In genomic region chr10:68470300-68470699, GRCh38 we compare ENCODE assay signal across 11 cellular contexts. TPM values are rescaled to one million over a fixed set of nuclear protein-coding genes. Genes with fewer than 3 reads are reported as not detected.
A peak's percentile ranks its signal among the peaks of the same experiment; 100 is the strongest.
DNase-seq lines count a peak whose midpoint lies in the region; ATAC-seq and TF ChIP-seq lines count a peak whose summit lies in the region.
"Had no signal": no experiment of that assay in that cellular context is flagged by ENCODE, and none has a peak within 500 bp of the region (broad histone marks: within the 10 kb centered on the region; RNA-seq: fewer than 3 reads in every experiment).

No MANE protein-coding gene starts in this region.

- no peaks in the 10 kb centered on the region for H3K9me3 Mint-ChIP-seq in activated CD8-positive, alpha-beta memory T cell treated with anti-CD3 and anti-CD28 coated beads, Interleukin-2, amount 10 ng/mL, durations not matched to agents 7 days and 5 days (ENCODE audit: low read depth)

- H3K27me3 Mint-ChIP-seq in activated CD8-positive, alpha-beta memory T cell treated with anti-CD3 and anti-CD28 coated beads, Interleukin-2, amount 10 ng/mL, durations not matched to agents 7 days and 5 days, result no peaks in the 10 kb centered on the region

- DNase-seq in activated CD8-positive, alpha-beta memory T cell treated with anti-CD3 and anti-CD28 coated beads, Interleukin-2, amount 10 ng/mL, durations not matched to agents 7 days and 5 days, result no peak
- DNase-seq in activated CD8-positive, alpha-beta memory T cell treated with anti-CD3 and anti-CD28 coated beads, Interleukin-2, amount 50 U/mL, for 48 hours, result no peak
- DNase-seq in epithelial cell of esophagus (ENCODE audit: low read depth) (no peak), skeletal muscle cell (ENCODE audit: low read depth) (no peak), C1 segment of cervical spinal cord (lab: John Stamatoyannopoulos, UW) (no peak), GM13977 (ENCODE audit: low spot score) (no peak), NCI-H1092 (lab: John Stamatoyannopoulos, UW) (no peak)
- DNase-seq: DMS 273 treated with DMSO at 0.1 percent for 48 hours, spleen had no signal

- no peak for ATAC-seq in activated CD8-positive, alpha-beta memory T cell treated with anti-CD3 and anti-CD28 coated beads, Interleukin-2, amount 10 ng/mL, durations not matched to agents 7 days and 5 days

- CTCF ChIA-PET in activated CD8-positive, alpha-beta memory T cell treated with anti-CD3 and anti-CD28 coated beads, Interleukin-2, amount 10 ng/mL, durations not matched to agents 7 days and 5 days (lab: Charles Lee), result no interaction called here

- H3K4me1 ChIP-seq in OCI-LY3 (ENCODE audit: low read length), result peaks cover 17% of the 10 kb centered on the region

- H3K4me1 Mint-ChIP-seq in activated CD8-positive, alpha-beta memory T cell treated with anti-CD3 and anti-CD28 coated beads, Interleukin-2, amount 10 ng/mL, durations not matched to agents 7 days and 5 days, result peaks cover 28% of the 10 kb centered on the region

- 0 out of 2 replicates have a peak, but pooled peaks cover 3% of the 10 kb centered on the region for H4K20me1 ChIP-seq in OCI-LY3 (ENCODE audit: insufficient read depth, low read length)

- H3K9ac ChIP-seq in OCI-LY3 (ENCODE audit: low read length), result peak overlapping the region; percentile 97

- TF ChIP-seq CTCF in OCI-LY3 (IDR thresholded peaks at IDR 0.05; ENCODE audit: low read depth, low read length) (no peak), epithelial cell of esophagus (IDR thresholded peaks at IDR 0.05; ENCODE audit: insufficient read depth, low read depth, low read length, missing control alignments) (no peak), GM13977 (IDR thresholded peaks at IDR 0.05; ENCODE audit: extremely low read depth, insufficient read depth, missing control alignments) (no peak)

- H3K79me2 ChIP-seq in OCI-LY3 (ENCODE audit: low read length), result peaks cover 40% of the 10 kb centered on the region

- H3K4me2 ChIP-seq in OCI-LY3 (ENCODE audit: low read length), result peak overlapping the region; percentile 89

- peak overlapping the region; percentile 58 for H3K27ac Mint-ChIP-seq in activated CD8-positive, alpha-beta memory T cell treated with anti-CD3 and anti-CD28 coated beads, Interleukin-2, amount 10 ng/mL, durations not matched to agents 7 days and 5 days

- H2AFZ ChIP-seq in OCI-LY3 (ENCODE audit: low read depth, low read length), result no peak overlapping the region

- H3K9me3 ChIP-seq in OCI-LY3 (ENCODE audit: insufficient read depth, low read length), result no peaks in the 10 kb centered on the region
- H3K9me3 ChIP-seq: spleen, tibial nerve had no signal

- peaks cover 15% of the 10 kb centered on the region for H3K36me3 ChIP-seq in OCI-LY3 (replicated peaks; ENCODE audit: low read depth, low read length)

- H3K4me3 Mint-ChIP-seq in activated CD8-positive, alpha-beta memory T cell treated with anti-CD3 and anti-CD28 coated beads, Interleukin-2, amount 10 ng/mL, durations not matched to agents 7 days and 5 days, result peak overlapping the region; percentile 100

- H3K4me3 ChIP-seq in OCI-LY3 (ENCODE audit: low read length) (peak overlapping the region; percentile 99), epithelial cell of esophagus (ENCODE audit: low read length) (peak overlapping the region; percentile 71), skeletal muscle cell (ENCODE audit: low read depth, low read length) (peak overlapping the region; percentile 79)

- peaks cover 41% of the 10 kb centered on the region for H3K36me3 Mint-ChIP-seq in activated CD8-positive, alpha-beta memory T cell treated with anti-CD3 and anti-CD28 coated beads, Interleukin-2, amount 10 ng/mL, durations not matched to agents 7 days and 5 days

- no peaks in the 10 kb centered on the region for H3K27me3 ChIP-seq in OCI-LY3 (ENCODE audit: low read depth, low read length)
- H3K27me3 ChIP-seq: spleen, tibial nerve had no signal

- in situ Hi-C loops in GM13977 (cut with MboI; ENCODE audit: low pct_unique_long_range_greater_than_20kb, low sequenced_read_pairs, unreplicated experiment), result no loop called here

- no peak overlapping the region for H3K27ac ChIP-seq in OCI-LY3 (ENCODE audit: low read length)
- H3K27ac ChIP-seq: spleen, tibial nerve had no signal

RNA-seq across cellular contexts. Expression of gene DNA2, which starts 1.5 kb away (rescaled TPM):
- 10 to 100 TPM; 53.3 to 60.2 TPM for total RNA-seq in activated CD8-positive, alpha-beta memory T cell treated with anti-CD3 and anti-CD28 coated beads, Interleukin-2, amount 10 ng/mL, durations not matched to agents 7 days and 5 days

RNA-seq across cellular contexts. Expression of gene SLC25A16, which starts 57.0 kb away (rescaled TPM):
- 10 to 100 TPM; 17.9 to 18.8 TPM for total RNA-seq in activated CD8-positive, alpha-beta memory T cell treated with anti-CD3 and anti-CD28 coated beads, Interleukin-2, amount 10 ng/mL, durations not matched to agents 7 days and 5 days
